Comparison of ENCODE assay signal across 7 cellular contexts in genomic region chr7:37336259-37336658, GRCh38.
DNase-seq lines count a peak whose midpoint lies in the region; ATAC-seq and TF ChIP-seq lines count a peak whose summit lies in the region.

No MANE protein-coding gene starts in this region.

- peaks cover 48% of the 10 kb centered on the region for H3K4me1 ChIP-seq in MM.1S (ENCODE audit: low read length)
- peaks cover 4% of the 10 kb centered on the region for H3K4me1 ChIP-seq in smooth muscle cell (ENCODE audit: low read depth)
- H3K4me1 ChIP-seq in GM23248 (ENCODE audit: insufficient read depth): no peaks in the 10 kb centered on the region

- ATAC-seq in GM18870 (IDR thresholded peaks at IDR 0.05; ENCODE audit: unreplicated experiment): peak; percentile 96
- ATAC-seq in GM21723 (IDR thresholded peaks at IDR 0.05; ENCODE audit: unreplicated experiment): peak; percentile 91
- ATAC-seq in memory B cell (ENCODE audit: low read depth): peak; percentile 93

- peaks cover 10% of the 10 kb centered on the region for H4K20me1 ChIP-seq in MM.1S (ENCODE audit: insufficient read depth, low read length)
- H4K20me1 ChIP-seq in smooth muscle cell (ENCODE audit: low read depth): no peaks in the 10 kb centered on the region
- no peaks in the 10 kb centered on the region for H4K20me1 ChIP-seq in GM23248 (ENCODE audit: insufficient read depth)

- H2AFZ ChIP-seq in MM.1S (ENCODE audit: low read length): no peak overlapping the region
- H2AFZ ChIP-seq in smooth muscle cell (ENCODE audit: low read depth): no peak overlapping the region
- no peak overlapping the region for H2AFZ ChIP-seq in GM23248

- no peaks in the 10 kb centered on the region for H3K9me2 ChIP-seq in MM.1S (replicated peaks; ENCODE audit: insufficient read depth, low read length)
- H3K9me2 ChIP-seq in GM23248 (ENCODE audit: insufficient read depth): no peaks in the 10 kb centered on the region

- H3K79me2 ChIP-seq in MM.1S (ENCODE audit: low read length): peaks cover 97% of the 10 kb centered on the region
- H3K79me2 ChIP-seq in smooth muscle cell (ENCODE audit: low read depth): no peaks in the 10 kb centered on the region
- H3K79me2 ChIP-seq in GM23248 (ENCODE audit: insufficient read depth): no peaks in the 10 kb centered on the region

- DNase-seq in MM.1S: peak; percentile 94
- peak; percentile 50 to 75 for DNase-seq in memory B cell (ENCODE audit: low spot score in 2 of 2)
- DNase-seq in NCI-H510A treated with DMSO at 0.1 percent for 48 hours (lab: John Stamatoyannopoulos, UW): no peak
- no peak for DNase-seq in smooth muscle cell (lab: John Stamatoyannopoulos, UW; ENCODE audit: unreplicated experiment)
- DNase-seq in GM23248: no peak

- H3F3A ChIP-seq in MM.1S (ENCODE audit: insufficient read depth, low read length) (peaks cover 28% of the 10 kb centered on the region), smooth muscle cell (ENCODE audit: low read depth) (no peaks in the 10 kb centered on the region), GM23248 (ENCODE audit: insufficient read depth) (no peaks in the 10 kb centered on the region)

- H3K36me3 ChIP-seq in MM.1S (replicated peaks; ENCODE audit: insufficient read depth, low read length) (0 out of 2 replicates have a peak, but pooled peaks cover 8% of the 10 kb centered on the region), smooth muscle cell (ENCODE audit: low read depth) (no peaks in the 10 kb centered on the region), GM23248 (ENCODE audit: low read depth) (no peaks in the 10 kb centered on the region)

- no peaks in the 10 kb centered on the region for H3K27me3 ChIP-seq in MM.1S (replicated peaks; ENCODE audit: insufficient read depth, low read length)
- no peaks in the 10 kb centered on the region for H3K27me3 ChIP-seq in smooth muscle cell (ENCODE audit: low read depth)
- no peaks in the 10 kb centered on the region for H3K27me3 ChIP-seq in GM23248 (replicated peaks; ENCODE audit: insufficient read depth)

- H3K27me3 Mint-ChIP-seq in memory B cell: no peaks in the 10 kb centered on the region

- H3K27ac ChIP-seq in MM.1S (ENCODE audit: low read length): peak overlapping the region; percentile 87
- H3K27ac ChIP-seq in smooth muscle cell (ENCODE audit: low read depth): no peak overlapping the region
- no peak overlapping the region for H3K27ac ChIP-seq in GM23248

- H3K9me3 ChIP-seq in MM.1S (replicated peaks; ENCODE audit: insufficient read depth, low read length) (no peaks in the 10 kb centered on the region), smooth muscle cell (replicated peaks; ENCODE audit: low read depth) (no peaks in the 10 kb centered on the region), GM23248 (ENCODE audit: low read depth) (no peaks in the 10 kb centered on the region)

- no peak for TF ChIP-seq CTCF in MM.1S (IDR thresholded peaks at IDR 0.05; ENCODE audit: low read length)
- TF ChIP-seq CTCF in smooth muscle cell (IDR thresholded peaks at IDR 0.05; ENCODE audit: borderline replicate concordance, insufficient read depth, poor library complexity, severe bottlenecking): no peak

- peak overlapping the region; percentile 77 for H3K4me3 Mint-ChIP-seq in memory B cell

- H3K9me3 Mint-ChIP-seq in memory B cell: peaks cover 2% of the 10 kb centered on the region

- H3K4me1 Mint-ChIP-seq in memory B cell: peaks cover 51% of the 10 kb centered on the region

- H3K9ac ChIP-seq in MM.1S (ENCODE audit: low read length) (peak overlapping the region; percentile 44), smooth muscle cell (ENCODE audit: low read depth) (no peak overlapping the region), GM23248 (no peak overlapping the region)

- H3K4me2 ChIP-seq in MM.1S (ENCODE audit: low read depth, low read length): peak overlapping the region; percentile 71
- no peak overlapping the region for H3K4me2 ChIP-seq in smooth muscle cell
- no peak overlapping the region for H3K4me2 ChIP-seq in GM23248 (ENCODE audit: unreplicated experiment)

- peak overlapping the region; percentile 99 for H3K27ac Mint-ChIP-seq in memory B cell

- H3K4me3 ChIP-seq in MM.1S (ENCODE audit: low read length) (peak overlapping the region; percentile 43), smooth muscle cell (no peak overlapping the region), GM23248 (no peak overlapping the region)

- peaks cover 17% of the 10 kb centered on the region for H3K36me3 Mint-ChIP-seq in memory B cell

- WGBS in smooth muscle cell (ENCODE audit: low lambda C conversion rate): 98% methylated on average over 5 of the region's 5 CpGs
- WGBS in GM23248 (ENCODE audit: low coverage in 1 of 2, low lambda C conversion rate in 2 of 2, missing lambda C conversion rate in 2 of 2), 2 experiments: 69 to 70% methylated on average over 5 of the region's 5 CpGs

- in situ Hi-C loops in GM23248 (cut with MboI): no loop called here

Comparison
In these comparisons a context has a peak if more than half of its experiments do, and no peak if none do; other contexts are left out.
1. DNase-seq: peak in MM.1S (single experiment) and memory B cell (2 of 2); none in NCI-H510A treated with DMSO at 0.1 percent for 48 hours (single experiment), smooth muscle cell (single experiment) and GM23248 (single experiment).
2. Peak in every context shown above with its lines, with median percentiles within 50 percentile points of each other: ATAC-seq.